Comparison of ENCODE assay signal across 12 cellular contexts in the genomic region with DNA sequence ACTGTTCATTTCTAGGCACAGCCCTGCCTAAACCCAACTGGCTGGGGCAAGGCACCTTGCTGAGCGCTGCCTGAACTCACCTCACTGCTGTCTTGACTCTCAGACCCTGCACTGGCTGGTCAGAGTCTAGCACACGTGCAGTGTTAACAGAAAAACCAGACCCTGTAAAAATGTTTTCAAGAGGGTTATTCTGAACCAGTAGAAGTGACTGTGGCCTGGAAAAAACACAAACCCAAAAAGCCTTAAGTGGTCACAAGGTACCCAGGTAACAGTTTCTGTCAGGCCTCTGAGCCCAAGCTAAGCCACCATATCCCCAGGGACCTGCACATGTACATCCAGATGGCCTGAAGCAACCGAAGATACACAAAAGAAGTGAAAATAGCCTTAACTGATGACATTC.
DNase-seq lines count a peak whose midpoint lies in the region; ATAC-seq and TF ChIP-seq lines count a peak whose summit lies in the region.
"Had no signal": no experiment of that assay in that cellular context is flagged by ENCODE, and none has a peak within 500 bp of the region (broad histone marks: within the 10 kb centered on the region; RNA-seq: fewer than 3 reads in every experiment).

No MANE protein-coding gene starts in this region.

- H3K27me3 ChIP-seq in GM06990 (replicated peaks; ENCODE audit: control insufficient read depth, insufficient read depth, low read length) (no peaks in the 10 kb centered on the region), RWPE2 (ENCODE audit: insufficient read depth, poor library complexity, severe bottlenecking) (no peaks in the 10 kb centered on the region)
- H3K27me3 ChIP-seq: pancreas, tibial artery had no signal

- H3K36me3 ChIP-seq in GM06990 (ENCODE audit: control insufficient read depth, insufficient read depth, low read length) (no peaks in the 10 kb centered on the region), RWPE2 (ENCODE audit: low read depth) (no peaks in the 10 kb centered on the region)
- H3K36me3 ChIP-seq: pancreas, tibial artery had no signal

- TF ChIP-seq CTCF in GM06990 (IDR thresholded peaks at IDR 0.05; ENCODE audit: insufficient read depth, low read length, poor library complexity, severe bottlenecking) (no peak), RWPE2 (IDR thresholded peaks at IDR 0.05; ENCODE audit: poor library complexity, severe bottlenecking) (no peak)

- DNase-seq in GM06990 (ENCODE audit: extremely low read depth, insufficient read length), result peak; percentile 43
- DNase-seq in RWPE2 (ENCODE audit: low spot score), result peak; percentile 7
- DNase-seq in Kasumi-1 (lab: John Stamatoyannopoulos, UW), result no peak
- DNase-seq in NCI-H2107 treated with DMSO at 0.1 percent for 48 hours (lab: John Stamatoyannopoulos, UW; ENCODE audit: unreplicated experiment), result no peak
- DNase-seq: islet precursor cell, NCI-H2227 treated with DMSO at 0.1 percent for 48 hours, pancreas, tibial artery had no signal

- H3K4me3 ChIP-seq in GM06990 (replicated peaks; ENCODE audit: low read depth, low read length) (no peak overlapping the region), RWPE2 (ENCODE audit: severe bottlenecking) (no peak overlapping the region)
- H3K4me3 ChIP-seq: pancreas, tibial artery had no signal

- H3K27ac ChIP-seq in RWPE2 (ENCODE audit: poor library complexity, severe bottlenecking), result no peak overlapping the region
- H3K27ac ChIP-seq: pancreas, tibial artery had no signal

- H3K9me3 ChIP-seq in RWPE2 (ENCODE audit: severe bottlenecking), result peaks cover 6% of the 10 kb centered on the region
- H3K9me3 ChIP-seq: pancreas had no signal

- ATAC-seq in GM21367 (IDR thresholded peaks at IDR 0.05; ENCODE audit: unreplicated experiment) (peak; percentile 44), HG03097 (IDR thresholded peaks at IDR 0.05; ENCODE audit: low FRiP score, unreplicated experiment) (peak; percentile 61), RWPE2 (ENCODE audit: low read depth) (no peak), GM18870 (IDR thresholded peaks at IDR 0.05; ENCODE audit: unreplicated experiment) (no peak), GM21528 (IDR thresholded peaks at IDR 0.05; ENCODE audit: low FRiP score, unreplicated experiment) (no peak)
- ATAC-seq: pancreas had no signal

- H3K4me1 ChIP-seq in RWPE2 (ENCODE audit: insufficient read depth, poor library complexity, severe bottlenecking), result no peaks in the 10 kb centered on the region

Comparison
In these comparisons a context has a peak if more than half of its experiments do, and no peak if none do; other contexts are left out.
1. DNase-seq: peak in GM06990 (single experiment) and RWPE2 (single experiment); none in Kasumi-1 (0 of 2) and NCI-H2107 treated with DMSO at 0.1 percent for 48 hours (single experiment).
2. ATAC-seq: peak in GM21367 (single experiment) and HG03097 (single experiment); none in RWPE2 (single experiment), GM18870 (single experiment) and GM21528 (single experiment).